29 cellular contexts compared by ENCODE assay signal in the genomic region with DNA sequence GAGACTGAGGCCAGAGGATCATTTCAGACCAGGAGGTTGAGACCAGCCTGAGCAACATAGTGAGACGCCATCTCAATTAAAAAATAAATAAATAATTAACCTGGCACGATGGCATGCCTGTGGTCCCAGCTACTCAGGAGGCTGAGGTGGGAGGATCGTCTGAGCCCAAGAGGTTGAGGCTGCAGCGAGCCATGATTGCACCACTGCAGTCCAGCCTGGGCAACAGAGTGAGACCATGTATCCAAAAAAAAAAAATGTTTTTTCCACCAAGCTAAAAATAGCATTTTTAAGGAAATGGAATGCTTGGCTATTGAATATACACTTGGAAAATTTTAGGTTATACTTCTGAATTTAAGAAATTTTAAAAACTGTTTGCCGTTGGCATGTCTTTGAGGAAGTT. TPM values are rescaled to one million over a fixed set of nuclear protein-coding genes. Genes with fewer than 3 reads are reported as not detected.
A peak's percentile ranks its signal among the peaks of the same experiment; 100 is the strongest.
DNase-seq lines count a peak whose midpoint lies in the region; ATAC-seq and TF ChIP-seq lines count a peak whose summit lies in the region.
"Had no signal": no experiment of that assay in that cellular context is flagged by ENCODE, and none has a peak within 500 bp of the region (broad histone marks: within the 10 kb centered on the region; RNA-seq: fewer than 3 reads in every experiment).

No MANE protein-coding gene starts in this region.

- H3K4me3 ChIP-seq in left ventricle myocardium inferior, result no peak overlapping the region
- no peak overlapping the region for H3K4me3 ChIP-seq in right cardiac atrium (ENCODE audit: low read length)
- H3K4me3 ChIP-seq in Peyer's patch, result no peak overlapping the region
- H3K4me3 ChIP-seq in thyroid gland (replicated peaks in 1 of 3), result no peak overlapping the region
- H3K4me3 ChIP-seq: adrenal gland, esophagus muscularis mucosa, HAP-1, upper lobe of right lung had no signal

- H3K4me1 Mint-ChIP-seq in effector memory CD8-positive, alpha-beta T cell (ENCODE audit: low read depth in 2 of 2), result peaks cover 59 to 69% of the 10 kb centered on the region in 2 donors

- DNase-seq in left ventricle myocardium inferior, result no peak
- no peak for DNase-seq in right cardiac atrium
- no peak for DNase-seq in Peyer's patch
- no peak for DNase-seq in effector memory CD8-positive, alpha-beta T cell
- no peak for DNase-seq in thyroid gland
- no peak for DNase-seq in left colon
- DNase-seq: activated CD4-positive, alpha-beta T cell treated with anti-CD3 and anti-CD28 coated beads, Interleukin-2, amount 50 U/mL, for 48 hours; activated naive CD4-positive, alpha-beta T cell treated with Interleukin-2 at 50 U/mL for 16 hours; activated T-cell treated with anti-CD3 and anti-CD28 coated beads, Interleukin-2, amount 50 U/mL, for 24 hours; adrenal gland; COR-L47; head of caudate nucleus; Karpas-422; kidney; NCI-H146; NCI-H345; NCI-H69; nucleus accumbens; SHP77 treated with DMSO at 0.1 percent for 48 hours; stimulated activated CD4-positive, alpha-beta T cell treated with anti-CD3 and anti-CD28 coated beads, Interleukin-4, amount 100 ng/mL, for 24 hours; upper lobe of right lung had no signal

- H3K9me3 ChIP-seq in left ventricle myocardium inferior (replicated peaks), result no peaks in the 10 kb centered on the region
- H3K9me3 ChIP-seq in right cardiac atrium (ENCODE audit: control insufficient read depth, low read length), result no peaks in the 10 kb centered on the region
- no peaks in the 10 kb centered on the region for H3K9me3 ChIP-seq in Peyer's patch
- no peaks in the 10 kb centered on the region for H3K9me3 ChIP-seq in thyroid gland
- H3K9me3 ChIP-seq: adrenal gland, esophagus muscularis mucosa, HAP-1, upper lobe of right lung had no signal

- peaks cover 16% of the 10 kb centered on the region for H3K36me3 ChIP-seq in left ventricle myocardium inferior
- no peaks in the 10 kb centered on the region for H3K36me3 ChIP-seq in Peyer's patch
- H3K36me3 ChIP-seq in thyroid gland, result no peaks in the 10 kb centered on the region
- H3K36me3 ChIP-seq: adrenal gland, upper lobe of right lung had no signal

- no peak for ATAC-seq in right cardiac atrium
- no peak for ATAC-seq in effector memory CD8-positive, alpha-beta T cell (replicated peaks)
- ATAC-seq in left colon, result no peak
- ATAC-seq in GM18498 (IDR thresholded peaks at IDR 0.05; ENCODE audit: unreplicated experiment), result no peak
- ATAC-seq in GM18861 (IDR thresholded peaks at IDR 0.05; ENCODE audit: unreplicated experiment), result no peak
- ATAC-seq: sciatic nerve, upper lobe of right lung had no signal

- H3K27ac Mint-ChIP-seq in effector memory CD8-positive, alpha-beta T cell, result peak overlapping the region; percentile 97 to 100
- H3K27ac Mint-ChIP-seq: dendritic cell treated with granulocyte-macrophage colony-stimulating factor and Interleukin-4, amounts not matched to agents 40 ng/mL and 50 ng/mL, for 4 days; progenitor cell of endocrine pancreas had no signal

- no peak for TF ChIP-seq POLR2A in Peyer's patch (IDR thresholded peaks at IDR 0.05)
- TF ChIP-seq POLR2A in thyroid gland (IDR thresholded peaks at IDR 0.05), result no peak

- peaks cover 39% of the 10 kb centered on the region for H3K36me3 Mint-ChIP-seq in effector memory CD8-positive, alpha-beta T cell (ENCODE audit: insufficient read depth)

- H3K27me3 ChIP-seq in left ventricle myocardium inferior (ENCODE audit: low read depth), result no peaks in the 10 kb centered on the region
- no peaks in the 10 kb centered on the region for H3K27me3 ChIP-seq in right cardiac atrium (ENCODE audit: control insufficient read depth, insufficient read depth)
- no peaks in the 10 kb centered on the region for H3K27me3 ChIP-seq in Peyer's patch
- no peaks in the 10 kb centered on the region for H3K27me3 ChIP-seq in thyroid gland
- H3K27me3 ChIP-seq: adrenal gland, esophagus muscularis mucosa, upper lobe of right lung had no signal

- H3K4me3 Mint-ChIP-seq in effector memory CD8-positive, alpha-beta T cell, result peak overlapping the region; percentile 73 to 86
- H3K4me3 Mint-ChIP-seq: activated T-cell treated with anti-CD3 and anti-CD28 coated beads, Interleukin-2, amount 50 U/mL, for 24 hours; dendritic cell treated with granulocyte-macrophage colony-stimulating factor and Interleukin-4, amounts not matched to agents 40 ng/mL and 50 ng/mL, for 4 days had no signal

- H3K9me3 Mint-ChIP-seq in effector memory CD8-positive, alpha-beta T cell, result no peaks in the 10 kb centered on the region
- H3K9me3 Mint-ChIP-seq: activated T-cell treated with anti-CD3 and anti-CD28 coated beads, Interleukin-2, amount 50 U/mL, for 24 hours; dendritic cell treated with granulocyte-macrophage colony-stimulating factor and Interleukin-4, amounts not matched to agents 40 ng/mL and 50 ng/mL, for 4 days had no signal

- peak overlapping the region; percentile 58 for H3K27ac ChIP-seq in left ventricle myocardium inferior (replicated peaks)
- H3K27ac ChIP-seq in right cardiac atrium (ENCODE audit: low read length), result no peak overlapping the region
- peak overlapping the region; percentile 15 to 74 (median 43) for H3K27ac ChIP-seq in Peyer's patch
- peak overlapping the region; percentile 26 to 57 (median 34) for H3K27ac ChIP-seq in thyroid gland
- H3K27ac ChIP-seq: esophagus muscularis mucosa, HL-60, upper lobe of right lung had no signal

- intact Hi-C loops in left ventricle myocardium inferior (cut with micrococcal nuclease) (no loop called here), right cardiac atrium (cut with DNase I) (no loop called here), thyroid gland (cut with DNase I) (no loop called here), left colon (cut with DNase I, micrococcal nuclease) (no loop called here)

- 79% methylated on average over 5 of the region's 5 CpGs for WGBS in right cardiac atrium
- 84 to 91% methylated on average over 5 of the region's 5 CpGs for WGBS in thyroid gland, 2 donors

- TF ChIP-seq CTCF in left ventricle myocardium inferior (IDR thresholded peaks at IDR 0.05; ENCODE audit: borderline replicate concordance) (no peak), Peyer's patch (IDR thresholded peaks at IDR 0.05) (no peak), thyroid gland (IDR thresholded peaks at IDR 0.05) (no peak)

- H3K27me3 Mint-ChIP-seq in effector memory CD8-positive, alpha-beta T cell, result no peaks in the 10 kb centered on the region
- H3K27me3 Mint-ChIP-seq: progenitor cell of endocrine pancreas had no signal

- H3K4me1 ChIP-seq in left ventricle myocardium inferior, result peaks cover 18% of the 10 kb centered on the region
- H3K4me1 ChIP-seq in right cardiac atrium (ENCODE audit: control insufficient read depth, insufficient read depth, low read length), result peaks cover 2% of the 10 kb centered on the region
- peaks cover 0 to 5% (median 0%) of the 10 kb centered on the region in 4 donors for H3K4me1 ChIP-seq in Peyer's patch
- H3K4me1 ChIP-seq in thyroid gland, result peaks cover 0 to 7% of the 10 kb centered on the region in 2 donors
- H3K4me1 ChIP-seq: HAP-1 had no signal

RNA-seq across cellular contexts. Expression of a gene that starts 20.8 kb away (rescaled TPM):
- 9.4 TPM for total RNA-seq in left ventricle myocardium inferior
- 10 to 100 TPM in 1 of 4 donors, 1 to 10 TPM in 3; 6.4 to 22.1 (median 8.5) TPM for total RNA-seq in right cardiac atrium
- 4.3 TPM for polyA plus RNA-seq in right cardiac atrium
- total RNA-seq in Peyer's patch, result 10 to 100 TPM in 2 of 4 donors, 1 to 10 TPM in 2; 5.0 to 11.4 (median 8.5) TPM
- 10 to 100 TPM in 1 of 4 donors, 1 to 10 TPM in 3; 5.7 to 27.9 (median 8.8) TPM for total RNA-seq in thyroid gland
- total RNA-seq in left colon, result 1 to 10 TPM; 5.3 to 5.5 TPM
